In the genomic region with DNA sequence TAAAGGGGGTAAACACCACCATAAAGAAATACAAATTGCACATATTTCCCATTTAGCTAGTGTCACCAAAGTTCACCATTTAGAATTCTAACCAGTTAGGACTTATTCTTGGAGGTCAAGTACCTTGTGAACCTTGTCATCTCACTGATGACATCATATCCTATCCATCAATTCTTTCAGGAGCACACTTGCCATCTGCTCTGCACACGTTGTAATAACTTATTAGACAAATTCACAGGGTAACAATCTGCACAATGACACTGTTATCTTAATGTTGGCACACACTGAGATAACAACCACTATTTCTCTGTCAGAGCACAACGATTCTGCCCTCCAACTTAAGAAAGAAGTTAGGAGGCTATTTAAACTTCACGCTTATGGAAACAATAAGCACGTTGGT, we compare ENCODE assay signal across 16 cellular contexts.
"Had no signal": no experiment of that assay in that cellular context is flagged by ENCODE, and none has a peak within 500 bp of the region (broad histone marks: within the 10 kb centered on the region; RNA-seq: fewer than 3 reads in every experiment).

No MANE protein-coding gene starts in this region.

- H3K4me1 Mint-ChIP-seq: activated naive CD4-positive, alpha-beta T cell treated with anti-CD3 and anti-CD28 coated beads, Interleukin-2, amount 10 ng/mL, durations not matched to agents 7 days and 5 days had no signal

- H3K27me3 Mint-ChIP-seq: activated naive CD4-positive, alpha-beta T cell treated with anti-CD3 and anti-CD28 coated beads, Interleukin-2, amount 10 ng/mL, durations not matched to agents 7 days and 5 days; natural killer cell treated with Interleukin-12 subunit alpha and Interleukin-12 subunit beta and Interleukin-15 and Interleukin-18, amount 100 ng/mL, for 72 hours had no signal

- ATAC-seq: left lobe of liver; natural killer cell treated with Interleukin-12 subunit alpha and Interleukin-12 subunit beta and Interleukin-15 and Interleukin-18, amount 100 ng/mL, for 72 hours; stimulated activated naive CD8-positive, alpha-beta T cell treated with anti-CD3 and anti-CD28 coated beads, Interleukin-15, Interleukin-2, amounts not matched to agents 100 U/mL and 50 U/mL, for 24 hours; upper lobe of right lung had no signal

- H3K4me3 Mint-ChIP-seq: activated naive CD4-positive, alpha-beta T cell treated with anti-CD3 and anti-CD28 coated beads, Interleukin-2, amount 10 ng/mL, durations not matched to agents 7 days and 5 days; natural killer cell treated with Interleukin-12 subunit alpha and Interleukin-12 subunit beta and Interleukin-15 and Interleukin-18, amount 100 ng/mL, for 72 hours had no signal

- H3K27me3 ChIP-seq: cardiac muscle cell, esophagus squamous epithelium, suprapubic skin, upper lobe of right lung had no signal

- H3K9me3 ChIP-seq: esophagus squamous epithelium, suprapubic skin, upper lobe of right lung had no signal

- H3K9me3 Mint-ChIP-seq: activated naive CD4-positive, alpha-beta T cell treated with anti-CD3 and anti-CD28 coated beads, Interleukin-2, amount 10 ng/mL, durations not matched to agents 7 days and 5 days; activated T-helper 2 cell treated with anti-CD3 and anti-CD28 coated beads, Interferon-gamma antibody, Interleukin-2, Interleukin-4, amounts not matched to agents 10 μg/mL and 5 μg/mL and 100 μg/mL, durations not matched to agents 14 hours and 24 hours and 36 hours had no signal

- H3K27ac ChIP-seq: cardiac muscle cell, esophagus squamous epithelium, suprapubic skin, upper lobe of right lung had no signal

- H3K36me3 Mint-ChIP-seq: activated naive CD4-positive, alpha-beta T cell treated with anti-CD3 and anti-CD28 coated beads, Interleukin-2, amount 10 ng/mL, durations not matched to agents 7 days and 5 days; natural killer cell treated with Interleukin-12 subunit alpha and Interleukin-12 subunit beta and Interleukin-15 and Interleukin-18, amount 100 ng/mL, for 72 hours had no signal

- H3K27ac Mint-ChIP-seq: activated naive CD4-positive, alpha-beta T cell treated with anti-CD3 and anti-CD28 coated beads, Interleukin-2, amount 10 ng/mL, durations not matched to agents 7 days and 5 days; activated T-helper 2 cell treated with anti-CD3 and anti-CD28 coated beads, Interferon-gamma antibody, Interleukin-2, Interleukin-4, amounts not matched to agents 10 μg/mL and 5 μg/mL and 100 μg/mL, durations not matched to agents 14 hours and 24 hours and 36 hours; natural killer cell treated with Interleukin-12 subunit alpha and Interleukin-12 subunit beta and Interleukin-15 and Interleukin-18, amount 100 ng/mL, for 72 hours had no signal

- H3K4me1 ChIP-seq: esophagus squamous epithelium, suprapubic skin, upper lobe of right lung had no signal

- DNase-seq: activated CD4-positive, alpha-beta T cell treated with anti-CD3 and anti-CD28 coated beads for 48 hours; activated naive CD4-positive, alpha-beta T cell treated with anti-CD3 and anti-CD28 coated beads, Interleukin-2, amount 10 ng/mL, durations not matched to agents 7 days and 5 days; esophagus squamous epithelium; foreskin fibroblast; head of caudate nucleus; mammary epithelial cell; stimulated activated CD4-positive, alpha-beta T cell treated with anti-CD3 and anti-CD28 coated beads, Interleukin-4, amount 100 ng/mL, for 1 hour; stimulated activated CD8-positive, alpha-beta memory T cell treated with anti-CD3 and anti-CD28 coated beads, Interleukin-4, amount 100 ng/mL, for 48 hours; stimulated activated naive CD8-positive, alpha-beta T cell treated with anti-CD3 and anti-CD28 coated beads, Interleukin-15, Interleukin-2, amounts not matched to agents 100 U/mL and 50 U/mL, for 24 hours; T1000; upper lobe of right lung had no signal
